ENCODE assay signal across 15 cellular contexts in the genomic region with DNA sequence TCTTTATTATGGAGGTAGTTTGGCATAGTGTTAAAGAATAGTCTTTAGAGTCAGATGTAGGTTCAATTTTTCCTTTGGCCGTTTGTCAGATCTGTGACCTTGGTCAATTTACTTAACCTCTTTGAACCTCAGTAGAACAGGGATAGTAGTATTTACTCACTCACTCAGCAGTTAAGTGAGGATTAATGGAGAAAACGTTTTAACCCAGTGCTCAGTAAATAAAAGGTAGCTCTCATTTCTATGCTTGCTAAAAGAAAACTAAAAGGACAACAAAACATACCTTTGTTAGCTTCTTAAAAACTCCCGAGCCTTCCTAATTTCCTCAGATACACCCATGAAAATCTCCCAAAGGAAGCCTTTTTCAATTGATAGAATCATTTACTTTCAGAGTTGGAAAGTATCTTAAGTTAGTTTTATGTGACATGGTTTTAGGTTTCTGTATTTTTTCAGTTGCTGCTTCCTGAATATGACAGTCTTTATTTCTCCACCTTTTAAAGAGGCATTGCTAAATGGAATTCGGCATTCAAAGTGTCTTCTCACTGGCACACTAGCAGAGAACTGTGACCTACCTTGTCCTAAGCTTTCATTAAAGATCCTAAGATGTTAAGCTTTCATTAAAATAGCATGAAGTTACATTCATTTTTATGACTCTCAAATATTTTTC. TPM values are rescaled to one million over a fixed set of nuclear protein-coding genes. Genes with fewer than 3 reads are reported as not detected.
DNase-seq lines count a peak whose midpoint lies in the region; ATAC-seq and TF ChIP-seq lines count a peak whose summit lies in the region.
"Had no signal": no experiment of that assay in that cellular context is flagged by ENCODE, and none has a peak within 500 bp of the region (broad histone marks: within the 10 kb centered on the region; RNA-seq: fewer than 3 reads in every experiment).

No MANE protein-coding gene starts in this region.

- H3K27me3 ChIP-seq in ACC112 (ENCODE audit: insufficient read depth, low read length): no peaks in the 10 kb centered on the region
- H3K27me3 ChIP-seq in HL-60 (ENCODE audit: insufficient read depth, poor library complexity, severe bottlenecking): no peaks in the 10 kb centered on the region
- H3K27me3 ChIP-seq in adipocyte (replicated peaks; ENCODE audit: control insufficient read depth, insufficient read depth, low read length): no peaks in the 10 kb centered on the region
- H3K27me3 ChIP-seq: BLaER1 treated with 17β-estradiol and CSF1 and Interleukin-3, amounts not matched to agents 10 nM and 100 nM had no signal

- H3K79me2 ChIP-seq in ACC112 (ENCODE audit: control insufficient read depth, insufficient read depth, low read length, unreplicated experiment): peaks cover 54% of the 10 kb centered on the region

- H2AFZ ChIP-seq in ACC112 (ENCODE audit: low read length, unreplicated experiment): no peak overlapping the region
- H2AFZ ChIP-seq: GM23338 had no signal

- no peaks in the 10 kb centered on the region for H3K27me3 Mint-ChIP-seq in mesothelial cell of epicardium (ENCODE audit: low read depth)
- H3K27me3 Mint-ChIP-seq: activated CD4-positive, alpha-beta T cell treated with anti-CD3 and anti-CD28 coated beads, Interleukin-2, amount 10 ng/mL, durations not matched to agents 7 days and 5 days had no signal

- TF ChIP-seq CTCF in HL-60 (IDR thresholded peaks at IDR 0.05; ENCODE audit: insufficient read depth, low read length) (no peak), mesothelial cell of epicardium (IDR thresholded peaks at IDR 0.05; ENCODE audit: unreplicated experiment) (no peak), lower leg skin (IDR thresholded peaks at IDR 0.05) (no peak)

- peaks cover 10% of the 10 kb centered on the region for H3K9me3 Mint-ChIP-seq in mesothelial cell of epicardium

- 36% methylated on average over 4 of the region's 4 CpGs for WGBS in lower leg skin, 2 donors

- no peak overlapping the region for H3K27ac ChIP-seq in ACC112 (ENCODE audit: low read depth, low read length)
- H3K27ac ChIP-seq in HL-60 (replicated peaks): peak overlapping the region; percentile 2; the same call in 1 of the 2 replicates
- H3K27ac ChIP-seq: BLaER1 treated with 17β-estradiol and CSF1 and Interleukin-3, amounts not matched to agents 10 nM and 100 nM had no signal

- intact Hi-C loops in lower leg skin (cut with DNase I; ENCODE audit: low total_unique reads): no loop called here

- TF ChIP-seq POLR2A in lower leg skin (IDR thresholded peaks at IDR 0.05): no peak

- H3K4me3 Mint-ChIP-seq in mesothelial cell of epicardium: no peak overlapping the region
- H3K4me3 Mint-ChIP-seq: activated CD4-positive, alpha-beta T cell treated with anti-CD3 and anti-CD28 coated beads, Interleukin-2, amount 10 ng/mL, durations not matched to agents 7 days and 5 days; GM23338 had no signal

- peaks cover 13% of the 10 kb centered on the region for H3K36me3 Mint-ChIP-seq in mesothelial cell of epicardium

- no peak for ATAC-seq in HG02798 (IDR thresholded peaks at IDR 0.05; ENCODE audit: poor library complexity, unreplicated experiment)
- ATAC-seq in GM21529 (IDR thresholded peaks at IDR 0.05; ENCODE audit: unreplicated experiment): no peak
- ATAC-seq: GM23338 had no signal

- H3K4me1 Mint-ChIP-seq in mesothelial cell of epicardium: peaks cover 39% of the 10 kb centered on the region

- peak overlapping the region; percentile 18; the same call in 1 of the 2 replicates for H3K4me3 ChIP-seq in ACC112 (ENCODE audit: low read depth, low read length)
- H3K4me3 ChIP-seq in HL-60 (replicated peaks; ENCODE audit: insufficient read depth, low read length): no peak overlapping the region
- H3K4me3 ChIP-seq in adipocyte (ENCODE audit: low read length): no peak overlapping the region
- H3K4me3 ChIP-seq in lower leg skin (ENCODE audit: low read depth, poor library complexity, severe bottlenecking): no peak overlapping the region
- H3K4me3 ChIP-seq: GM23338 had no signal

- H3K9ac ChIP-seq in adipocyte (ENCODE audit: low read length): peak overlapping the region; percentile 38

- H3K36me3 ChIP-seq in ACC112 (ENCODE audit: insufficient read depth, low read length) (0 out of 2 replicates have a peak, but pooled peaks cover 2% of the 10 kb centered on the region), adipocyte (ENCODE audit: control insufficient read depth, insufficient read depth, low read length, severe bottlenecking) (no peaks in the 10 kb centered on the region)

- DNase-seq in HL-60 (ENCODE audit: low read depth in 1 of 2, low spot score in 1 of 2) (no peak), adipocyte (ENCODE audit: low read depth) (no peak), mesothelial cell of epicardium (ENCODE audit: low spot score in 2 of 2, unreplicated experiment in 2 of 2) (no peak), lower leg skin (ENCODE audit: low spot score in 2 of 2) (no peak)
- no peak for DNase-seq in stimulated activated CD8-positive, alpha-beta memory T cell treated with anti-CD3 and anti-CD28 coated beads, Interleukin-4, amount 100 ng/mL, for 48 hours
- DNase-seq: activated CD4-positive, alpha-beta T cell treated with anti-CD3 and anti-CD28 coated beads, Interleukin-2, amount 10 ng/mL, durations not matched to agents 7 days and 5 days; activated naive CD4-positive, alpha-beta T cell treated with anti-CD3 and anti-CD28 coated beads, Interleukin-2, amount 50 U/mL, for 16 hours; effector CD8-positive, alpha-beta T cell; KG1; NCI-H524 had no signal

- H3K27ac Mint-ChIP-seq in mesothelial cell of epicardium: peak overlapping the region; percentile 64
- H3K27ac Mint-ChIP-seq: activated CD4-positive, alpha-beta T cell treated with anti-CD3 and anti-CD28 coated beads, Interleukin-2, amount 10 ng/mL, durations not matched to agents 7 days and 5 days; GM23338 had no signal

- H3K4me1 ChIP-seq in ACC112 (ENCODE audit: control insufficient read depth, insufficient read depth, low read length, unreplicated experiment) (peaks cover 22% of the 10 kb centered on the region), adipocyte (ENCODE audit: control insufficient read depth, insufficient read depth, low read length) (peaks cover 18% of the 10 kb centered on the region)

- H3K9me3 ChIP-seq in adipocyte (ENCODE audit: control insufficient read depth, low read length): no peaks in the 10 kb centered on the region

RNA-seq across cellular contexts. Expression of gene ABCD3, which starts 7.8 kb away (rescaled TPM):
- total RNA-seq in mesothelial cell of epicardium (38.2 to 40.6 TPM (median 38.2 TPM) in 3 replicates), lower leg skin (10 to 100 TPM; 31.3 to 46.6 (median 41.8) TPM)
